In genomic region chr12:85002778-85003296, GRCh38 we compare ENCODE assay signal across 37 cellular contexts. TPM values are rescaled to one million over a fixed set of nuclear protein-coding genes. Genes with fewer than 3 reads are reported as not detected.
"Had no signal": no experiment of that assay in that cellular context is flagged by ENCODE, and none has a peak within 500 bp of the region (broad histone marks: within the 10 kb centered on the region; RNA-seq: fewer than 3 reads in every experiment).

No MANE protein-coding gene starts in this region.

- H3K9me3 ChIP-seq: adrenal gland, body of pancreas, breast epithelium had no signal

- H3K27me3 ChIP-seq: adrenal gland, body of pancreas, brain microvascular endothelial cell, breast epithelium had no signal

- H3K4me3 ChIP-seq: adrenal gland, body of pancreas, breast epithelium had no signal

- H3K27ac ChIP-seq: adrenal gland, body of pancreas, brain microvascular endothelial cell, breast epithelium, WERI-Rb-1 had no signal

- H3K4me1 ChIP-seq: adrenal gland, breast epithelium had no signal

- DNase-seq: activated CD4-positive, alpha-beta memory T cell treated with anti-CD3 and anti-CD28 coated beads for 36 hours; activated CD4-positive, alpha-beta T cell treated with anti-CD3 and anti-CD28 coated beads for 4 hours; activated CD4-positive, alpha-beta T cell treated with anti-CD3 and anti-CD28 coated beads, Interleukin-2, amount 10 ng/mL, durations not matched to agents 24 days and 14 days; activated CD4-positive, alpha-beta T cell treated with anti-CD3 and anti-CD28 coated beads, Interleukin-2, amount 50 U/mL, for 1 hour; activated CD4-positive, alpha-beta T cell treated with anti-CD3 and anti-CD28 coated beads, Interleukin-2, amount 50 U/mL, for 4 hours; activated CD4-positive, CD25-positive, alpha-beta regulatory T cell; activated CD4-positive, CD25-positive, alpha-beta regulatory T cell treated with anti-CD3 and anti-CD28 coated beads, Interleukin-2, amount 50 U/mL, for 72 hours; activated CD8-positive, alpha-beta memory T cell treated with anti-CD3 and anti-CD28 coated beads, Interleukin-2, amount 50 U/mL, for 4 hours; activated CD8-positive, alpha-beta T cell treated with anti-CD3 and anti-CD28 coated beads for 36 hours; activated effector memory CD4-positive, alpha-beta T cell treated with anti-CD3 and anti-CD28 coated beads, Interleukin-2, amount 50 U/mL, for 16 hours; activated gamma-delta T cell treated with Interleukin-2 at 50 U/mL for 16 hours; activated naive CD4-positive, alpha-beta T cell; activated naive CD4-positive, alpha-beta T cell treated with anti-CD3 and anti-CD28 coated beads for 36 hours; activated naive CD4-positive, alpha-beta T cell treated with anti-CD3 and anti-CD28 coated beads, Interleukin-2, amount 50 U/mL, for 16 hours; activated naive CD8-positive, alpha-beta T cell treated with anti-CD3 and anti-CD28 coated beads for 36 hours; activated T-cell treated with anti-CD3 and anti-CD28 coated beads for 4 hours; activated T-cell treated with anti-CD3 and anti-CD28 coated beads, Interleukin-2, amount 50 U/mL, for 1 hour; activated T-cell treated with anti-CD3 and anti-CD28 coated beads, Interleukin-2, amount 50 U/mL, for 4 hours; activated T-cell treated with anti-CD3 and anti-CD28 coated beads, Interleukin-2, amount 50 U/mL, for 72 hours; adrenal gland; amniotic stem cell; aorta; body of pancreas; brain microvascular endothelial cell; central memory CD4-positive, alpha-beta T cell; T-helper 1 cell; T-helper 2 cell; T-helper 9 cell; WERI-Rb-1 had no signal

- ATAC-seq: activated CD8-positive, alpha-beta T cell treated with anti-CD3 and anti-CD28 coated beads for 36 hours; activated naive CD4-positive, alpha-beta T cell treated with anti-CD3 and anti-CD28 coated beads, Interleukin-2, amount 50 U/mL, for 72 hours; activated T-cell treated with anti-CD3 and anti-CD28 coated beads, Interleukin-2, amount 50 U/mL, for 4 hours; activated T-cell treated with anti-CD3 and anti-CD28 coated beads, Interleukin-2, amount 50 U/mL, for 72 hours; activated T-helper 17 cell treated with anti-CD3 and anti-CD28 coated beads, Interleukin-2, amount 50 U/mL, for 72 hours; body of pancreas; WTC11 had no signal

- FAIRE-seq: astrocyte had no signal

- H3K36me3 ChIP-seq: adrenal gland, brain microvascular endothelial cell, breast epithelium, WERI-Rb-1 had no signal

RNA-seq across cellular contexts. Expression of gene TSPAN19, which starts 33.2 kb away (rescaled TPM):
- total RNA-seq: activated CD4-positive, alpha-beta memory T cell treated with anti-CD3 and anti-CD28 coated beads for 36 hours; activated CD4-positive, alpha-beta T cell treated with anti-CD3 and anti-CD28 coated beads, Interleukin-2, amount 10 ng/mL, durations not matched to agents 24 days and 14 days; activated CD8-positive, alpha-beta memory T cell treated with anti-CD3 and anti-CD28 coated beads for 36 hours; activated CD8-positive, alpha-beta T cell treated with anti-CD3 and anti-CD28 coated beads for 36 hours; activated naive CD4-positive, alpha-beta T cell treated with anti-CD3 and anti-CD28 coated beads for 36 hours; activated naive CD4-positive, alpha-beta T cell treated with anti-CD3 and anti-CD28 coated beads, Interleukin-2, amount 50 U/mL, for 72 hours; activated naive CD8-positive, alpha-beta T cell treated with anti-CD3 and anti-CD28 coated beads for 36 hours; activated T-cell treated with anti-CD3 and anti-CD28 coated beads, Interleukin-2, amount 50 U/mL, for 4 hours; activated T-cell treated with anti-CD3 and anti-CD28 coated beads, Interleukin-2, amount 50 U/mL, for 72 hours; activated T-helper 1 cell treated with anti-CD3 and anti-CD28 coated beads, Interleukin-12 subunit alpha, Interleukin-12 subunit beta, Interleukin-2, Interleukin-4 antibody, amounts not matched to agents 30 ng/mL and 10 ng/mL and 1 ng/mL, durations not matched to agents 14 hours and 24 hours and 36 hours; activated T-helper 17 cell treated with anti-CD3 and anti-CD28 coated beads, Interleukin-2, amount 50 U/mL, for 72 hours; adrenal gland; aorta; astrocyte; body of pancreas; breast epithelium; cardiac septum; WTC11 had no signal
- polyA plus RNA-seq: aorta had no signal

RNA-seq across cellular contexts. Expression of gene LRRIQ1, which starts 33.3 kb away (rescaled TPM):
- total RNA-seq: activated CD4-positive, alpha-beta memory T cell treated with anti-CD3 and anti-CD28 coated beads for 36 hours; activated CD4-positive, alpha-beta T cell treated with anti-CD3 and anti-CD28 coated beads, Interleukin-2, amount 10 ng/mL, durations not matched to agents 24 days and 14 days; activated CD8-positive, alpha-beta memory T cell treated with anti-CD3 and anti-CD28 coated beads for 36 hours; activated CD8-positive, alpha-beta T cell treated with anti-CD3 and anti-CD28 coated beads for 36 hours; activated naive CD4-positive, alpha-beta T cell treated with anti-CD3 and anti-CD28 coated beads for 36 hours; activated naive CD4-positive, alpha-beta T cell treated with anti-CD3 and anti-CD28 coated beads, Interleukin-2, amount 50 U/mL, for 72 hours; activated naive CD8-positive, alpha-beta T cell treated with anti-CD3 and anti-CD28 coated beads for 36 hours; activated T-cell treated with anti-CD3 and anti-CD28 coated beads, Interleukin-2, amount 50 U/mL, for 4 hours; activated T-cell treated with anti-CD3 and anti-CD28 coated beads, Interleukin-2, amount 50 U/mL, for 72 hours; activated T-helper 1 cell treated with anti-CD3 and anti-CD28 coated beads, Interleukin-12 subunit alpha, Interleukin-12 subunit beta, Interleukin-2, Interleukin-4 antibody, amounts not matched to agents 30 ng/mL and 10 ng/mL and 1 ng/mL, durations not matched to agents 14 hours and 24 hours and 36 hours; activated T-helper 17 cell treated with anti-CD3 and anti-CD28 coated beads, Interleukin-2, amount 50 U/mL, for 72 hours; cardiac septum had no signal
- polyA plus RNA-seq: aorta had no signal
